12 cellular contexts compared by ENCODE assay signal in genomic region chr2:38713311-38713710, GRCh38.
"Had no signal": no experiment of that assay in that cellular context is flagged by ENCODE, and none has a peak within 500 bp of the region (broad histone marks: within the 10 kb centered on the region; RNA-seq: fewer than 3 reads in every experiment).

No MANE protein-coding gene starts in this region.

- H3K27me3 Mint-ChIP-seq: activated naive CD4-positive, alpha-beta T cell treated with anti-CD3 and anti-CD28 coated beads, Interleukin-2, amount 10 ng/mL, durations not matched to agents 7 days and 5 days; brain had no signal

- ATAC-seq: activated CD4-positive, CD25-positive, alpha-beta regulatory T cell treated with anti-CD3 and anti-CD28 coated beads, Interleukin-2, amount 50 U/mL, for 24 hours; SK-N-SH treated with all-trans-retinoic acid at 6 μM for 48 hours had no signal

- H3K4me1 ChIP-seq: sigmoid colon had no signal

- H3K36me3 ChIP-seq: neural progenitor cell, ovary, sigmoid colon had no signal

- DNase-seq: amniotic stem cell; hippocampal formation; ovary; sigmoid colon; stimulated activated CD4-positive, alpha-beta T cell treated with anti-CD3 and anti-CD28 coated beads, Interleukin-12 subunit alpha, Interleukin-12 subunit beta, amount 100 ng/mL, for 4 hours; stomach had no signal

- H3K4me3 Mint-ChIP-seq: activated naive CD4-positive, alpha-beta T cell treated with anti-CD3 and anti-CD28 coated beads, Interleukin-2, amount 10 ng/mL, durations not matched to agents 7 days and 5 days; brain; neural progenitor cell had no signal

- H3K9me3 ChIP-seq: ovary, sigmoid colon, stomach, thoracic aorta had no signal

- H3K27me3 ChIP-seq: neural progenitor cell, ovary, sigmoid colon, stomach had no signal

- H3K27ac ChIP-seq: neural progenitor cell, ovary, sigmoid colon, stomach, thoracic aorta had no signal

- H3K4me3 ChIP-seq: neural progenitor cell, ovary, sigmoid colon, stomach, thoracic aorta had no signal

- H3K27ac Mint-ChIP-seq: brain, neural progenitor cell had no signal
